ENCODE assay signal across 8 cellular contexts in genomic region chr18:12420831-12421421, GRCh38. TPM values are rescaled to one million over a fixed set of nuclear protein-coding genes. Genes with fewer than 3 reads are reported as not detected.
DNase-seq lines count a peak whose midpoint lies in the region; ATAC-seq and TF ChIP-seq lines count a peak whose summit lies in the region.

No MANE protein-coding gene starts in this region.

- H3K4me1 Mint-ChIP-seq in mesothelial cell of epicardium = peaks cover 12% of the 10 kb centered on the region

- H3K36me3 Mint-ChIP-seq in mesothelial cell of epicardium = no peaks in the 10 kb centered on the region

- H3K27me3 Mint-ChIP-seq in mesothelial cell of epicardium (ENCODE audit: low read depth) = no peaks in the 10 kb centered on the region

- H3K27ac Mint-ChIP-seq in mesothelial cell of epicardium = peak overlapping the region; percentile 91

- no peaks in the 10 kb centered on the region for H3K9me3 Mint-ChIP-seq in mesothelial cell of epicardium

- H3K4me3 Mint-ChIP-seq in mesothelial cell of epicardium = peak overlapping the region; percentile 78

- H3K4me3 ChIP-seq in GM08714 (ENCODE audit: low read length) = peak overlapping the region; percentile 57; the same call in 1 of the 2 replicates

- TF ChIP-seq CTCF in mesothelial cell of epicardium (IDR thresholded peaks at IDR 0.05; ENCODE audit: unreplicated experiment) = no peak

- no peak for ATAC-seq in HG02610 (IDR thresholded peaks at IDR 0.05; ENCODE audit: unreplicated experiment)
- ATAC-seq in HG02981 (IDR thresholded peaks at IDR 0.05; ENCODE audit: unreplicated experiment) = no peak

- DNase-seq in NCI-H1417 treated with DMSO at 0.1 percent for 48 hours (lab: John Stamatoyannopoulos, UW) (peak; percentile 2), astrocyte of the hippocampus (ENCODE audit: low read depth, low spot score) (peak; percentile 63), mesothelial cell of epicardium (ENCODE audit: low spot score in 2 of 2, unreplicated experiment in 2 of 2) (peak in 1 of 2 experiments; percentile 47), NK-92 (lab: John Stamatoyannopoulos, UW; ENCODE audit: unreplicated experiment) (no peak), DMS114 treated with DMSO at 0.1 percent for 48 hours (lab: John Stamatoyannopoulos, UW; ENCODE audit: unreplicated experiment) (no peak)

RNA-seq across cellular contexts. Expression of gene PRELID3A, which starts 13.2 kb away (rescaled TPM):
- 19.7 to 22.6 TPM (median 20.4 TPM) in 3 replicates for total RNA-seq in mesothelial cell of epicardium

RNA-seq across cellular contexts. Expression of gene AFG3L2, which starts 43.9 kb away (rescaled TPM):
- 45.5 to 48.5 TPM (median 47.7 TPM) in 3 replicates for total RNA-seq in mesothelial cell of epicardium

Comparison
In these comparisons a context has a peak if more than half of its experiments do, and no peak if none do; other contexts are left out.
1. DNase-seq: peak in NCI-H1417 treated with DMSO at 0.1 percent for 48 hours (single experiment) and astrocyte of the hippocampus (single experiment); none in NK-92 (single experiment) and DMS114 treated with DMSO at 0.1 percent for 48 hours (single experiment).